In genomic region chr7:75872073-75872782, GRCh38 we compare ENCODE assay signal across 14 cellular contexts. TPM values are rescaled to one million over a fixed set of nuclear protein-coding genes. Genes with fewer than 3 reads are reported as not detected.
DNase-seq lines count a peak whose midpoint lies in the region; ATAC-seq and TF ChIP-seq lines count a peak whose summit lies in the region.
"Had no signal": no experiment of that assay in that cellular context is flagged by ENCODE, and none has a peak within 500 bp of the region (broad histone marks: within the 10 kb centered on the region; RNA-seq: fewer than 3 reads in every experiment).

No MANE protein-coding gene starts in this region.

- H3K9me3 ChIP-seq in Karpas-422 (ENCODE audit: low read length) (no peaks in the 10 kb centered on the region), heart right ventricle (no peaks in the 10 kb centered on the region)
- H3K9me3 ChIP-seq: ascending aorta had no signal

- no peaks in the 10 kb centered on the region for H4K20me1 ChIP-seq in Karpas-422 (ENCODE audit: insufficient read depth, low read depth, low read length)

- 42 to 44% methylated on average over 13 of the region's 13 CpGs for WGBS in heart right ventricle, 2 donors

- H2AFZ ChIP-seq in Karpas-422 (ENCODE audit: low read length), result no peak overlapping the region

- H3K4me3 ChIP-seq in Karpas-422 (ENCODE audit: low read length) (no peak overlapping the region), heart right ventricle (no peak overlapping the region)
- H3K4me3 ChIP-seq: ascending aorta, GM12878 had no signal

- H3K27me3 ChIP-seq in Karpas-422 (ENCODE audit: low read length) (no peaks in the 10 kb centered on the region), heart right ventricle (no peaks in the 10 kb centered on the region)
- H3K27me3 ChIP-seq: ascending aorta had no signal

- H3K36me3 ChIP-seq in Karpas-422 (ENCODE audit: insufficient read depth, low read length) (no peaks in the 10 kb centered on the region), heart right ventricle (no peaks in the 10 kb centered on the region)
- H3K36me3 ChIP-seq: ascending aorta had no signal

- ATAC-seq in heart right ventricle (peak; percentile 54 to 81 (median 66)), sciatic nerve (peak; percentile 63)
- ATAC-seq: GM12878; natural killer cell treated with Interleukin-12 subunit alpha and Interleukin-12 subunit beta and Interleukin-15 and Interleukin-18, amount 100 ng/mL, for 72 hours had no signal

- H3K9me2 ChIP-seq in Karpas-422 (replicated peaks; ENCODE audit: insufficient read depth, low read length), result no peaks in the 10 kb centered on the region

- H3K9ac ChIP-seq in Karpas-422 (ENCODE audit: low read length), result no peak overlapping the region

- H3K4me1 ChIP-seq in Karpas-422 (ENCODE audit: low read length) (no peaks in the 10 kb centered on the region), heart right ventricle (peaks cover 5 to 37% (median 16%) of the 10 kb centered on the region in 9 donors)
- H3K4me1 ChIP-seq: ascending aorta had no signal

- H3K27ac ChIP-seq in Karpas-422 (ENCODE audit: low read length), result no peak overlapping the region
- peak overlapping the region in 9 of 10 donors; percentile 42 to 82 (median 68) for H3K27ac ChIP-seq in heart right ventricle

- TF ChIP-seq CTCF in heart right ventricle (IDR thresholded peaks at IDR 0.05), result no peak

- no peaks in the 10 kb centered on the region for H3K79me2 ChIP-seq in Karpas-422 (ENCODE audit: low read length)

- no peak overlapping the region for H3K4me2 ChIP-seq in Karpas-422 (ENCODE audit: low read depth, low read length, poor library complexity, severe bottlenecking)

- intact Hi-C loops in heart right ventricle (cut with DNase I) (no loop called here), sciatic nerve (cut with DNase I) (no loop called here), posterior vena cava (cut with DNase I) (no loop called here)

- DNase-seq in Karpas-422 (peak; percentile 38), SKM-1 treated with dmso at 0.1 percent for 144 hours (lab: John Stamatoyannopoulos, UW; ENCODE audit: unreplicated experiment) (peak; percentile 71), heart right ventricle (peak in 1 of 2 donors; percentile 22), sciatic nerve (ENCODE audit: low spot score) (no peak), epidermal melanocyte (ENCODE audit: insufficient read length, low spot score) (no peak), NCI-H2029 treated with DMSO at 0.1 percent for 48 hours (lab: John Stamatoyannopoulos, UW) (no peak), posterior vena cava (ENCODE audit: low spot score) (no peak), GM03348 (ENCODE audit: low spot score) (no peak)
- DNase-seq: NCI-H82; stimulated activated CD4-positive, alpha-beta T cell treated with anti-CD3 and anti-CD28 coated beads, Interleukin-2, amount 100 ng/mL, for 24 hours had no signal

RNA-seq across cellular contexts. Expression of gene RHBDD2, which starts 6.6 kb away (rescaled TPM):
- total RNA-seq in Karpas-422 (2014; rRNA removed; shearing (Covaris generic); ENCODE audit: low replicate concordance), result 35.2 and 35.5 TPM in 2 replicates
- 10 to 100 TPM; 20.8 to 39.7 (median 27.4) TPM for total RNA-seq in heart right ventricle
- polyA plus RNA-seq in heart right ventricle, result 10 to 100 TPM; 28.9 to 48.1 TPM
- 72.8 TPM for total RNA-seq in sciatic nerve
- 10 to 100 TPM; 28.9 to 30.8 TPM for total RNA-seq in posterior vena cava

RNA-seq across cellular contexts. Expression of gene POR, which starts 42.7 kb away (rescaled TPM):
- total RNA-seq in Karpas-422 (2014; rRNA removed; shearing (Covaris generic); ENCODE audit: low replicate concordance), result 19.8 and 38.9 TPM in 2 replicates
- total RNA-seq in heart right ventricle (100 to 1,000 TPM in 1 of 10 donors, 10 to 100 TPM in 9; 37.3 to 203 (median 59.3) TPM), sciatic nerve (89.2 TPM), posterior vena cava (10 to 100 TPM; 76.3 to 88.8 TPM)
- polyA plus RNA-seq in heart right ventricle, result 100 to 1,000 TPM; 104 to 185 TPM

RNA-seq across cellular contexts. Expression of gene CCL24, which starts 58.6 kb away (rescaled TPM):
- not detected in 2 replicates for total RNA-seq in Karpas-422 (2014; rRNA removed; shearing (Covaris generic); ENCODE audit: low replicate concordance)
- 1 to 10 TPM in 2 of 10 donors, under 1 TPM in 3, not detected in 5; 0.46 to 1.9 (median 0.72) TPM for total RNA-seq in heart right ventricle
- polyA plus RNA-seq in heart right ventricle, result under 1 TPM in 1 of 2 donors, not detected in 1; 0.13 TPM
- 0.67 TPM for total RNA-seq in sciatic nerve
- total RNA-seq in posterior vena cava, result not detected
- total RNA-seq: ascending aorta, epithelial cell of proximal tubule, GM12878 had no signal
- polyA plus RNA-seq: GM12878 had no signal

Comparison
In these comparisons a context has a peak if more than half of its experiments do, and no peak if none do; other contexts are left out.
1. DNase-seq: peak in Karpas-422 (single experiment) and SKM-1 treated with dmso at 0.1 percent for 144 hours (single experiment); none in sciatic nerve (single experiment), epidermal melanocyte (single experiment), NCI-H2029 treated with DMSO at 0.1 percent for 48 hours (single experiment), posterior vena cava (single experiment) and GM03348 (single experiment).